Comparison of ENCODE assay signal across 1 cellular context in genomic region chr19:38173324-38174041, GRCh38.
TF ChIP-seq lines count a peak whose summit lies in the region.

No MANE protein-coding gene starts in this region.

TF ChIP-seq in GM23338, 12 proteins besides CTCF, POLR2A, EP300 and RAD21 (continued from another document):
- TF ChIP-seq REST (IDR thresholded peaks at IDR 0.05; ENCODE audit: unreplicated experiment), result no peak
